Comparison of ENCODE assay signal across 8 cellular contexts in genomic region chr6:108581237-108581931, GRCh38. TPM values are rescaled to one million over a fixed set of nuclear protein-coding genes. Genes with fewer than 3 reads are reported as not detected.
DNase-seq lines count a peak whose midpoint lies in the region; ATAC-seq, FAIRE-seq and TF ChIP-seq lines count a peak whose summit lies in the region.

No MANE protein-coding gene starts in this region.

- H3K23me2 ChIP-seq in H9 (ENCODE audit: insufficient read length, low read depth, low read length, poor library complexity, severe bottlenecking): no peaks in the 10 kb centered on the region

- H3K4me1 ChIP-seq in H9 (ENCODE audit: insufficient read depth, low read length): peaks cover 12% of the 10 kb centered on the region; the same call in 1 of the 2 replicates
- H3K4me1 ChIP-seq in endothelial cell of umbilical vein (ENCODE audit: control insufficient read depth, extremely low read depth, insufficient read depth, low read length): peaks cover 19% of the 10 kb centered on the region
- H3K4me1 ChIP-seq in osteoblast (ENCODE audit: insufficient read depth, low read length): peaks cover 72% of the 10 kb centered on the region

- H3K36me3 Mint-ChIP-seq in H9 (ENCODE audit: insufficient read depth in 1 of 3, low read depth in 3 of 3): peaks cover 0 to 5% (median 0%) of the 10 kb centered on the region in 3 experiments; a peak in 3 of 7 replicates

- ATAC-seq in GM18870 (IDR thresholded peaks at IDR 0.05; ENCODE audit: unreplicated experiment): no peak

- H3K27me3 ChIP-seq in H9 (ENCODE audit: insufficient read depth, low read length): no peaks in the 10 kb centered on the region
- no peaks in the 10 kb centered on the region for H3K27me3 ChIP-seq in endothelial cell of umbilical vein (ENCODE audit: control insufficient read depth in 2 of 2, insufficient read depth in 2 of 2, low read length in 2 of 2)
- H3K27me3 ChIP-seq in osteoblast (ENCODE audit: insufficient read depth, low read length): no peaks in the 10 kb centered on the region

- BruUV-seq in endothelial cell of umbilical vein (replicated peaks; lab: Mats Ljungman, UMichigan): no TSS peak

- POLR2A ChIA-PET in endothelial cell of umbilical vein (lab: Charles Lee): no interaction called here

- no peak for TF ChIP-seq POLR2A in endothelial cell of umbilical vein (IDR thresholded peaks at IDR 0.05; ENCODE audit: low read depth, low read length)

- intact Hi-C loops in endothelial cell of umbilical vein (cut with micrococcal nuclease): no loop called here

- H4K8ac ChIP-seq in H9 (replicated peaks; ENCODE audit: insufficient read length, low read depth, low read length): no peak overlapping the region

- H3K27ac Mint-ChIP-seq in H9: peak overlapping the region; percentile 7 to 29 (median 27); a peak in 3 of 7 replicates

- H3K4ac ChIP-seq in H9 (ENCODE audit: low read depth, low read length): no peak overlapping the region

- no peak overlapping the region for H2AK5ac ChIP-seq in H9 (ENCODE audit: insufficient read length, low read length)

- H4K5ac ChIP-seq in H9 (ENCODE audit: insufficient read length, low read depth, low read length): no peak overlapping the region

- H3K9me3 ChIP-seq in H9 (ENCODE audit: control insufficient read depth, low read depth, low read length) (no peaks in the 10 kb centered on the region), endothelial cell of umbilical vein (replicated peaks; ENCODE audit: control insufficient read depth, insufficient read depth, low read length) (no peaks in the 10 kb centered on the region), osteoblast (ENCODE audit: low read depth, low read length) (no peaks in the 10 kb centered on the region)

- TF ChIP-seq CTCF in H9 (conservative IDR thresholded peaks at IDR 0.05) (no peak), endothelial cell of umbilical vein (IDR thresholded peaks at IDR 0.05; ENCODE audit: extremely low read depth in 1 of 2, insufficient read depth in 1 of 2, low read depth in 1 of 2, low read length in 2 of 2) (no peak), osteoblast (IDR thresholded peaks at IDR 0.05; ENCODE audit: extremely low read depth, low read depth, low read length) (no peak), GM10266 (IDR thresholded peaks at IDR 0.05; ENCODE audit: control insufficient read depth, insufficient read depth, low read depth, missing control alignments) (no peak)

- dilution Hi-C loops in endothelial cell of umbilical vein (cut with MboI; ENCODE audit: extremely low pct_ligation_motif_present, low sequenced_read_pairs): no loop called here

- no peak overlapping the region for H2BK12ac ChIP-seq in H9 (ENCODE audit: insufficient read length, low read depth, low read length)

- no peak overlapping the region for H3K14ac ChIP-seq in H9 (ENCODE audit: insufficient read depth, low read length)

- DNase-seq in H9 (no peak), RCC 7860 (ENCODE audit: low spot score) (peak; percentile 58), endothelial cell of umbilical vein (ENCODE audit: low read depth, low spot score) (peak; percentile 62), osteoblast (ENCODE audit: insufficient read length, low spot score, missing footprints) (peak; percentile 46), cerebellar nuclear complex (lab: John Stamatoyannopoulos, UW) (no peak), GM10266 (ENCODE audit: extremely low spot score) (no peak), NCI-H187 (lab: John Stamatoyannopoulos, UW) (no peak)

- H3K9me1 ChIP-seq in endothelial cell of umbilical vein (replicated peaks; ENCODE audit: control insufficient read depth, extremely low read depth, insufficient read depth, low read length): no peaks in the 10 kb centered on the region

- no peaks in the 10 kb centered on the region for H3K9me3 Mint-ChIP-seq in H9

- no peak overlapping the region for H3K56ac ChIP-seq in H9 (ENCODE audit: insufficient read length, low read depth, low read length)

- no peak overlapping the region for H3T11ph ChIP-seq in H9 (ENCODE audit: low read length)

- no peak overlapping the region for H3K9ac ChIP-seq in H9 (ENCODE audit: extremely low read depth, insufficient read length, low read length)
- no peak overlapping the region for H3K9ac ChIP-seq in endothelial cell of umbilical vein (replicated peaks; ENCODE audit: extremely low read depth, insufficient read depth, low read length)

- no peak overlapping the region for H2BK15ac ChIP-seq in H9 (ENCODE audit: low read depth, low read length)

- H2BK120ac ChIP-seq in H9 (ENCODE audit: low read depth, low read length, poor library complexity, severe bottlenecking): no peak overlapping the region

- no peak overlapping the region for H3K4me2 ChIP-seq in H9 (ENCODE audit: insufficient read depth, insufficient read length, low read length)
- peak overlapping the region; percentile 84 for H3K4me2 ChIP-seq in endothelial cell of umbilical vein (ENCODE audit: insufficient read depth, low read length)
- H3K4me2 ChIP-seq in osteoblast (ENCODE audit: insufficient read depth, low read length): peak overlapping the region; percentile 82

- no peak overlapping the region for H2BK5ac ChIP-seq in H9 (ENCODE audit: insufficient read length, low read length)

- H3K79me1 ChIP-seq in H9 (ENCODE audit: insufficient read depth, low read depth, low read length, poor library complexity, severe bottlenecking): peaks cover 2% of the 10 kb centered on the region

- H4K20me1 ChIP-seq in H9 (ENCODE audit: control insufficient read depth, insufficient read depth, insufficient read length): no peaks in the 10 kb centered on the region
- peaks cover 6% of the 10 kb centered on the region for H4K20me1 ChIP-seq in endothelial cell of umbilical vein (replicated peaks; ENCODE audit: control insufficient read depth, extremely low read depth, insufficient read depth, low read length)
- H4K20me1 ChIP-seq in osteoblast (ENCODE audit: insufficient read depth, low read length): peaks cover 73% of the 10 kb centered on the region

- peaks cover 30% of the 10 kb centered on the region in 2 experiments for H3K4me1 Mint-ChIP-seq in H9

- no peaks in the 10 kb centered on the region for H3K36me3 ChIP-seq in endothelial cell of umbilical vein (ENCODE audit: control insufficient read depth in 2 of 2, extremely low read depth in 1 of 2, insufficient read depth in 2 of 2, low read length in 2 of 2)
- H3K36me3 ChIP-seq in osteoblast (ENCODE audit: insufficient read depth, low read length): peaks cover 4% of the 10 kb centered on the region

- H3K23ac ChIP-seq in H9 (ENCODE audit: insufficient read length, low read depth, low read length): no peak overlapping the region

- no CpG with 5 or more reads among the region's 3 CpGs for WGBS in H9 (ENCODE audit: extremely low coverage, insufficient read length, low lambda C conversion rate)

- H3K18ac ChIP-seq in H9 (ENCODE audit: insufficient read length, low read depth, low read length): no peak overlapping the region

- H3K79me2 ChIP-seq in H9 (ENCODE audit: insufficient read depth, low read length) (peaks cover 2% of the 10 kb centered on the region; the same call in 1 of the 2 replicates), endothelial cell of umbilical vein (ENCODE audit: control insufficient read depth, insufficient read depth, low read length) (peaks cover 13% of the 10 kb centered on the region), osteoblast (ENCODE audit: insufficient read depth, low read length) (peaks cover 89% of the 10 kb centered on the region)

- H3K27ac ChIP-seq in H9 (ENCODE audit: insufficient read length, low read depth, low read length) (no peak overlapping the region), endothelial cell of umbilical vein (ENCODE audit: insufficient read depth, low read depth, low read length) (no peak overlapping the region), osteoblast (ENCODE audit: low read depth, low read length) (peak overlapping the region; percentile 83)

- FAIRE-seq in RCC 7860 (lab: Jason Lieb, UNC) (peak; percentile 74), endothelial cell of umbilical vein (lab: Jason Lieb, UNC) (peak; percentile 88)

- H2BK20ac ChIP-seq in H9 (ENCODE audit: low read depth, low read length, poor library complexity, severe bottlenecking): no peak overlapping the region

- H4K91ac ChIP-seq in H9 (ENCODE audit: insufficient read length, low read depth, low read length): no peak overlapping the region

- CTCF ChIA-PET in endothelial cell of umbilical vein (lab: Charles Lee): no interaction called here

- H2AFZ ChIP-seq in H9 (ENCODE audit: low read length): no peak overlapping the region
- no peak overlapping the region for H2AFZ ChIP-seq in endothelial cell of umbilical vein (ENCODE audit: low read depth, low read length)
- no peak overlapping the region for H2AFZ ChIP-seq in osteoblast (ENCODE audit: low read length)

- no peak overlapping the region; a peak in 1 of 5 replicates for H3K4me3 Mint-ChIP-seq in H9

- peak overlapping the region in 1 of 3 experiments; percentile 9 for H3K4me3 ChIP-seq in endothelial cell of umbilical vein (replicated peaks in 1 of 3; ENCODE audit: insufficient read depth in 1 of 3, low read depth in 1 of 3, low read length in 3 of 3)
- H3K4me3 ChIP-seq in osteoblast (ENCODE audit: insufficient read depth, low read length): peak overlapping the region; percentile 49

- no peaks in the 10 kb centered on the region for H3K27me3 Mint-ChIP-seq in H9 (ENCODE audit: low read depth)

TF ChIP-seq in endothelial cell of umbilical vein, 7 proteins besides CTCF, POLR2A, EP300 and RAD21:
- TF ChIP-seq, protein P1, sequence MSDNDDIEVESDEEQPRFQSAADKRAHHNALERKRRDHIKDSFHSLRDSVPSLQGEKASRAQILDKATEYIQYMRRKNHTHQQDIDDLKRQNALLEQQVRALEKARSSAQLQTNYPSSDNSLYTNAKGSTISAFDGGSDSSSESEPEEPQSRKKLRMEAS (IDR thresholded peaks at IDR 0.05; ENCODE audit: insufficient read depth, insufficient read length): no peak
- peak; percentile 44 for TF ChIP-seq FOS (IDR thresholded peaks at IDR 0.05; ENCODE audit: borderline replicate concordance, insufficient read depth, low read length)

RNA-seq across cellular contexts. Expression of gene FOXO3, which starts 20.7 kb away (rescaled TPM):
- total RNA-seq in H9 (2021) (21.7 and 22.1 TPM in 2 replicates), endothelial cell of umbilical vein (15.7 and 16.9 TPM in 2 replicates), osteoblast (52.2 and 53.2 TPM in 2 replicates)
- 13.6 and 14.4 TPM in 2 replicates for polyA plus RNA-seq in endothelial cell of umbilical vein
- 9.0 and 10.2 TPM in 2 replicates for polyA plus RNA-seq in endothelial cell of umbilical vein (2011; cell fraction: cytosol; rRNA removed)
- polyA plus RNA-seq in endothelial cell of umbilical vein (2011; cell fraction: nucleus; rRNA removed): 9.9 and 13.5 TPM in 2 replicates
- polyA plus RNA-seq in endothelial cell of umbilical vein (2012): 9.1 and 10.3 TPM in 2 replicates
- 48.0 and 60.3 TPM in 2 replicates for polyA minus RNA-seq in endothelial cell of umbilical vein
- polyA minus RNA-seq in endothelial cell of umbilical vein (2011; cell fraction: cytosol; rRNA and poly(A)+ RNA removed): 23.9 TPM
- 26.5 and 28.2 TPM in 2 replicates for polyA minus RNA-seq in endothelial cell of umbilical vein (2011; cell fraction: nucleus; rRNA and poly(A)+ RNA removed)

Comparison
In these comparisons a context has a peak if more than half of its experiments do, and no peak if none do; other contexts are left out.
1. DNase-seq: peak in RCC 7860 (single experiment), endothelial cell of umbilical vein (single experiment) and osteoblast (single experiment); none in H9 (single experiment), cerebellar nuclear complex (0 of 2), GM10266 (single experiment) and NCI-H187 (0 of 2).